Comparison of ENCODE assay signal across 8 cellular contexts in the genomic region with DNA sequence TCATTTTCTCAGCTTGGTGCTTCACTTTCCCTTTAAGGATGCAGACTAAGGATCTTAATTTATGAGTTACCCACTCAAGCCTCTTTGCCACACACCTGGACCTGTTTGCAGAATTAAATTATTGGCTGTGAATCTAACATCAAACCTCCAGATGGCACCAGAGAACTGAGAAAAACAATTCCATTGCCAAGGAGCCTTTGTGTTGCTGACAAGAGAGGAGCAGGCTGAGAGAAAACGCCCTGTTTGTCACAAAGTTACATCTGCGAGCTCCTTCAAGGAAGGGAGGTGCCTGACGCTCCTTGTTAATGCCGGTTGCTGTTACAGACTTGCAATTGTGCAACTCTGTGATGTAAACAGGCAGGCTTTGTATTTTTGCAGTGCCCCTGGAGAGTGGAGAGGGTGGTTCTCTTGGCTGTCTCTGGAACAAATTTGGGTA. TPM values are rescaled to one million over a fixed set of nuclear protein-coding genes. Genes with fewer than 3 reads are reported as not detected.
DNase-seq lines count a peak whose midpoint lies in the region; ATAC-seq and TF ChIP-seq lines count a peak whose summit lies in the region.

No MANE protein-coding gene starts in this region.

- no peak overlapping the region for H3K27ac Mint-ChIP-seq in CD4-positive, alpha-beta T cell
- H3K27ac Mint-ChIP-seq in activated CD8-positive, alpha-beta T cell treated with anti-CD3 and anti-CD28 coated beads for 36 hours, result no peak overlapping the region
- no peak overlapping the region for H3K27ac Mint-ChIP-seq in osteocyte (ENCODE audit: unreplicated experiment)

- peak; percentile 52 for TF ChIP-seq CTCF in CD4-positive, alpha-beta T cell (IDR thresholded peaks at IDR 0.05)
- TF ChIP-seq CTCF in activated CD8-positive, alpha-beta T cell treated with anti-CD3 and anti-CD28 coated beads for 36 hours (IDR thresholded peaks at IDR 0.05), result peak; percentile 43
- TF ChIP-seq CTCF in osteocyte (IDR thresholded peaks at IDR 0.05), result peak; percentile 78

- in situ Hi-C loops in GM23248 (cut with MboI), result no loop called here

- CTCF ChIA-PET in CD4-positive, alpha-beta T cell (lab: Charles Lee), result interaction anchor here (0.7 to 1.9 kb wide), 3 partner anchors 12 to 144 kb away, joined by 3 to 10 read pairs (median 4); no protein-coding TSS in a partner anchor
- CTCF ChIA-PET in activated CD8-positive, alpha-beta T cell treated with anti-CD3 and anti-CD28 coated beads for 36 hours (lab: Charles Lee), result interaction anchor here (0.7 to 3.3 kb wide), 19 partner anchors 10 to 302 kb away, joined by 3 to 27 read pairs (median 3); no protein-coding TSS in a partner anchor

- H3K4me3 ChIP-seq in GM23248, result no peak overlapping the region

- intact Hi-C loops in CD4-positive, alpha-beta T cell (cut with DNase I, micrococcal nuclease), result loop anchor here in 1 of 2 experiments (2.0 to 10.0 kb wide), 3 partner anchors 634 to 788 kb away; partner anchors contain the start of gene MEX3B
- intact Hi-C loops in activated CD8-positive, alpha-beta T cell treated with anti-CD3 and anti-CD28 coated beads for 36 hours (cut with micrococcal nuclease), result no loop called here

- peak overlapping the region; percentile 33; the same call in 1 of the 2 replicates for H2AFZ ChIP-seq in GM23248

- no peaks in the 10 kb centered on the region for H3K79me2 ChIP-seq in GM23248 (ENCODE audit: insufficient read depth)

- no peaks in the 10 kb centered on the region for H3F3A ChIP-seq in GM23248 (ENCODE audit: insufficient read depth)

- H3K9me3 Mint-ChIP-seq in CD4-positive, alpha-beta T cell, result no peaks in the 10 kb centered on the region
- no peaks in the 10 kb centered on the region for H3K9me3 Mint-ChIP-seq in activated CD8-positive, alpha-beta T cell treated with anti-CD3 and anti-CD28 coated beads for 36 hours
- H3K9me3 Mint-ChIP-seq in osteocyte (ENCODE audit: unreplicated experiment), result no peaks in the 10 kb centered on the region

- no peaks in the 10 kb centered on the region for H3K9me2 ChIP-seq in GM23248 (ENCODE audit: insufficient read depth)

- peak; percentile 92 for ATAC-seq in CD4-positive, alpha-beta T cell (ENCODE audit: poor library complexity)
- ATAC-seq in activated CD8-positive, alpha-beta T cell treated with anti-CD3 and anti-CD28 coated beads for 36 hours, result peak; percentile 62
- ATAC-seq in GM21619 (IDR thresholded peaks at IDR 0.05; ENCODE audit: unreplicated experiment), result no peak
- ATAC-seq in GM18511 (IDR thresholded peaks at IDR 0.05; ENCODE audit: unreplicated experiment), result no peak

- no peak overlapping the region for H3K9ac ChIP-seq in GM23248

- no peaks in the 10 kb centered on the region for H3K36me3 Mint-ChIP-seq in CD4-positive, alpha-beta T cell (ENCODE audit: low read depth)
- no peaks in the 10 kb centered on the region for H3K36me3 Mint-ChIP-seq in activated CD8-positive, alpha-beta T cell treated with anti-CD3 and anti-CD28 coated beads for 36 hours (ENCODE audit: low read depth)
- no peaks in the 10 kb centered on the region for H3K36me3 Mint-ChIP-seq in osteocyte (ENCODE audit: unreplicated experiment)

- peaks cover 23% of the 10 kb centered on the region for H3K4me1 Mint-ChIP-seq in CD4-positive, alpha-beta T cell (ENCODE audit: low read depth)
- H3K4me1 Mint-ChIP-seq in activated CD8-positive, alpha-beta T cell treated with anti-CD3 and anti-CD28 coated beads for 36 hours (ENCODE audit: low read depth), result peaks cover 9% of the 10 kb centered on the region
- peaks cover 9% of the 10 kb centered on the region for H3K4me1 Mint-ChIP-seq in osteocyte (ENCODE audit: unreplicated experiment)

- POLR2A ChIA-PET in CD4-positive, alpha-beta T cell (lab: Charles Lee), result interaction anchor here (0.7 to 1.3 kb wide), 4 partner anchors 10 to 144 kb away, joined by 3 to 4 read pairs (median 4); no protein-coding TSS in a partner anchor
- POLR2A ChIA-PET in activated CD8-positive, alpha-beta T cell treated with anti-CD3 and anti-CD28 coated beads for 36 hours (lab: Charles Lee), result no interaction called here

- no peaks in the 10 kb centered on the region for H3K9me3 ChIP-seq in CD4-positive, alpha-beta T cell (ENCODE audit: control insufficient read depth, low read length)
- H3K9me3 ChIP-seq in GM23248 (ENCODE audit: low read depth), result no peaks in the 10 kb centered on the region

- DNase-seq in CD4-positive, alpha-beta T cell, result peak in 2 of 10 experiments; percentile 11 to 37
- peak; percentile 91 for DNase-seq in GM23248
- peak; percentile 86 for DNase-seq in NCI-H2171 treated with DMSO at 0.1 percent for 48 hours (lab: John Stamatoyannopoulos, UW)
- DNase-seq in activated CD8-positive, alpha-beta T cell treated with anti-CD3 and anti-CD28 coated beads for 36 hours, result peak; percentile 25
- DNase-seq in globus pallidus (ENCODE audit: low spot score), result peak; percentile 68
- DNase-seq in osteocyte (ENCODE audit: extremely low spot score, unreplicated experiment), result no peak

- H3K4me2 ChIP-seq in GM23248 (ENCODE audit: unreplicated experiment), result peak overlapping the region; percentile 41

- peaks cover 4% of the 10 kb centered on the region; the same call in 1 of the 2 replicates for H3K4me1 ChIP-seq in GM23248 (ENCODE audit: insufficient read depth)

- 0 to 1% methylated on average over 4 of the region's 4 CpGs for WGBS in GM23248 (ENCODE audit: low coverage in 1 of 2, low lambda C conversion rate in 2 of 2, missing lambda C conversion rate in 2 of 2), 2 experiments

- H4K20me1 ChIP-seq in GM23248 (ENCODE audit: insufficient read depth), result no peaks in the 10 kb centered on the region

- no peak overlapping the region for H3K27ac ChIP-seq in CD4-positive, alpha-beta T cell (ENCODE audit: low read depth, low read length)
- H3K27ac ChIP-seq in GM23248, result no peak overlapping the region

- H3K27me3 Mint-ChIP-seq in CD4-positive, alpha-beta T cell, result peaks cover 17% of the 10 kb centered on the region
- H3K27me3 Mint-ChIP-seq in activated CD8-positive, alpha-beta T cell treated with anti-CD3 and anti-CD28 coated beads for 36 hours, result peaks cover 7% of the 10 kb centered on the region
- peaks cover 35% of the 10 kb centered on the region for H3K27me3 Mint-ChIP-seq in osteocyte (ENCODE audit: unreplicated experiment)

- no peaks in the 10 kb centered on the region for H3K36me3 ChIP-seq in GM23248 (ENCODE audit: low read depth)

- H3K4me3 Mint-ChIP-seq in CD4-positive, alpha-beta T cell, result no peak overlapping the region
- no peak overlapping the region for H3K4me3 Mint-ChIP-seq in activated CD8-positive, alpha-beta T cell treated with anti-CD3 and anti-CD28 coated beads for 36 hours
- H3K4me3 Mint-ChIP-seq in osteocyte (ENCODE audit: unreplicated experiment), result no peak overlapping the region

- H3K27me3 ChIP-seq in CD4-positive, alpha-beta T cell (ENCODE audit: control insufficient read depth, insufficient read depth, low read length), result peaks cover 8% of the 10 kb centered on the region
- H3K27me3 ChIP-seq in GM23248 (replicated peaks; ENCODE audit: insufficient read depth), result 0 out of 2 replicates have a peak, but pooled peaks cover 10% of the 10 kb centered on the region

RNA-seq across cellular contexts. Expression of gene TMC3, which starts 36.3 kb away (rescaled TPM):
- total RNA-seq in CD4-positive, alpha-beta T cell, result not detected
- total RNA-seq in GM23248 (2014; rRNA removed; shearing (Covaris generic)), result not detected in 2 replicates
- not detected in 2 replicates for polyA plus RNA-seq in GM23248 (2016; fragmentation: Nextera tagmentation; extraction: Ambion mirVana)
- not detected for total RNA-seq in activated CD8-positive, alpha-beta T cell treated with anti-CD3 and anti-CD28 coated beads for 36 hours
- not detected in 2 replicates for total RNA-seq in osteocyte

Comparison
In these comparisons a context has a peak if more than half of its experiments do, and no peak if none do; other contexts are left out.
1. ATAC-seq: peak in CD4-positive, alpha-beta T cell (single experiment) and activated CD8-positive, alpha-beta T cell treated with anti-CD3 and anti-CD28 coated beads for 36 hours (single experiment); none in GM21619 (single experiment) and GM18511 (single experiment).
2. Peak in every context shown above with its lines, with median percentiles within 50 percentile points of each other: CTCF ChIP-seq.